2 cellular contexts compared by ENCODE assay signal in genomic region chr2:236352761-236353593, GRCh38.
TF ChIP-seq lines count a peak whose summit lies in the region.

No MANE protein-coding gene starts in this region.

TF ChIP-seq in HCT116, 20 proteins besides CTCF, POLR2A, EP300 and RAD21:
- TF ChIP-seq CEBPB (IDR thresholded peaks at IDR 0.05; ENCODE audit: low read depth) (no peak), EGR1 (IDR thresholded peaks at IDR 0.05; ENCODE audit: low read depth) (no peak), ZFX (IDR thresholded peaks at IDR 0.05) (no peak), YY1 (IDR thresholded peaks at IDR 0.05; ENCODE audit: extremely low read depth, insufficient replicate concordance, low read depth, low read length) (no peak), TCF7L2 (IDR thresholded peaks at IDR 0.05; ENCODE audit: borderline replicate concordance, extremely low read depth, insufficient read depth, insufficient read length) (no peak), FOSL1 (IDR thresholded peaks at IDR 0.05; ENCODE audit: low read depth) (no peak)

TF ChIP-seq in H1, 55 proteins besides CTCF, POLR2A, EP300 and RAD21:
- TF ChIP-seq SAP30 (IDR thresholded peaks at IDR 0.05; ENCODE audit: insufficient read depth, insufficient replicate concordance, low read length) (no peak), CHD1 (IDR thresholded peaks at IDR 0.05; ENCODE audit: low read depth, low read length) (no peak), KDM1A (IDR thresholded peaks at IDR 0.05; ENCODE audit: borderline replicate concordance, low read length) (no peak), YY1 (IDR thresholded peaks at IDR 0.05; ENCODE audit: low read depth, low read length) (no peak), SP4 (IDR thresholded peaks at IDR 0.05; ENCODE audit: low read length) (no peak), NANOG (IDR thresholded peaks at IDR 0.05; ENCODE audit: insufficient read depth, low read depth, low read length, poor library complexity, severe bottlenecking) (no peak), POLR2AphosphoS5 (IDR thresholded peaks at IDR 0.05; ENCODE audit: low read depth, low read length) (no peak), GABPA (IDR thresholded peaks at IDR 0.05; ENCODE audit: borderline replicate concordance, insufficient read depth, low read length) (no peak), TCF12 (IDR thresholded peaks at IDR 0.05; ENCODE audit: low read depth, low read length) (no peak), PHF8 (conservative IDR thresholded peaks at IDR 0.05; ENCODE audit: low read depth, low read length) (no peak), CTBP2 (IDR thresholded peaks at IDR 0.05; ENCODE audit: borderline replicate concordance, insufficient read depth, insufficient read length, low read length) (no peak)
TF ChIP-seq in H1: peak in this region for 0.
